ENCODE assay signal across 9 cellular contexts in genomic region chr10:131311661-131312260, GRCh38. TPM values are rescaled to one million over a fixed set of nuclear protein-coding genes. Genes with fewer than 3 reads are reported as not detected.
DNase-seq lines count a peak whose midpoint lies in the region; ATAC-seq and TF ChIP-seq lines count a peak whose summit lies in the region.
"Had no signal": no experiment of that assay in that cellular context is flagged by ENCODE, and none has a peak within 500 bp of the region (broad histone marks: within the 10 kb centered on the region; RNA-seq: fewer than 3 reads in every experiment).

TSS of gene TCERG1L (minus strand) at chr10:131311721. CDS start at chr10:131311635, 86 bp downstream.

- H3K4me2 ChIP-seq in IMR-90 (ENCODE audit: low read depth, low read length), result no peak within 1 kb of the TSS

- H3K4me3 Mint-ChIP-seq in CD4-positive, CD25-positive, alpha-beta regulatory T cell, result peak within 1 kb of the TSS; percentile 23 to 64 (median 42)
- H3K4me3 Mint-ChIP-seq in naive thymus-derived CD4-positive, alpha-beta T cell, result peak within 1 kb of the TSS; percentile 14 to 76 (median 61)

- H3K27me3 ChIP-seq in CD4-positive, CD25-positive, alpha-beta regulatory T cell (ENCODE audit: control insufficient read depth, insufficient read depth, low read length), result peaks cover 9% of the 10 kb centered on the region
- H3K27me3 ChIP-seq in IMR-90 (ENCODE audit: control insufficient read depth, insufficient read depth, low read length), result no peaks in the 10 kb centered on the region
- H3K27me3 ChIP-seq in ascending aorta, result peaks cover 11% of the 10 kb centered on the region
- no peaks in the 10 kb centered on the region for H3K27me3 ChIP-seq in naive thymus-derived CD4-positive, alpha-beta T cell (ENCODE audit: control insufficient read depth in 2 of 2, insufficient read depth in 2 of 2, low read length in 2 of 2)

- H3K36me3 ChIP-seq in CD4-positive, CD25-positive, alpha-beta regulatory T cell (ENCODE audit: control insufficient read depth, insufficient read depth, low read length), result no peaks in the 10 kb centered on the region
- H3K36me3 ChIP-seq in IMR-90 (ENCODE audit: control insufficient read depth, insufficient read depth, low read length) (no peaks in the 10 kb centered on the region), ascending aorta (no peaks in the 10 kb centered on the region)
- H3K36me3 ChIP-seq in naive thymus-derived CD4-positive, alpha-beta T cell (ENCODE audit: control insufficient read depth in 2 of 3, insufficient read depth in 3 of 3, low read length in 3 of 3), result no peaks in the 10 kb centered on the region

- intact Hi-C loops in IMR-90 (cut with micrococcal nuclease), result no loop called here
- intact Hi-C loops in ascending aorta (cut with DNase I), result no loop called here
- intact Hi-C loops in naive thymus-derived CD4-positive, alpha-beta T cell (cut with micrococcal nuclease), result loop anchor here in 1 of 2 donors (10.0 kb wide), 1 partner anchor 217 kb away; no protein-coding TSS in a partner anchor
- intact Hi-C loops in head of caudate nucleus (cut with DNase I), result no loop called here

- TF ChIP-seq RAD21 in IMR-90 (IDR thresholded peaks at IDR 0.05; ENCODE audit: low read length), result no peak

- no peak within 1 kb of the TSS for H4K8ac ChIP-seq in IMR-90 (ENCODE audit: low read depth in 2 of 2, low read length in 2 of 2)

- no peak within 1 kb of the TSS for H3K4me3 ChIP-seq in CD4-positive, CD25-positive, alpha-beta regulatory T cell (ENCODE audit: low read depth, low read length)
- H3K4me3 ChIP-seq in IMR-90 (ENCODE audit: insufficient read depth, low read depth, low read length) (no peak within 1 kb of the TSS), ascending aorta (peak within 1 kb of the TSS; percentile 26 to 32)
- H3K4me3 ChIP-seq in naive thymus-derived CD4-positive, alpha-beta T cell (ENCODE audit: low read length), result no peak within 1 kb of the TSS

- no peak within 1 kb of the TSS for H4K5ac ChIP-seq in IMR-90 (ENCODE audit: low read depth, low read length)

- H3K79me1 ChIP-seq in IMR-90 (ENCODE audit: low read depth in 1 of 2, low read length in 2 of 2), result no peaks in the 10 kb centered on the region

- H3K9me1 ChIP-seq in IMR-90 (ENCODE audit: insufficient read depth, low read length), result no peaks in the 10 kb centered on the region

- H3K27ac Mint-ChIP-seq in CD4-positive, CD25-positive, alpha-beta regulatory T cell, result no peak within 1 kb of the TSS
- no peak within 1 kb of the TSS for H3K27ac Mint-ChIP-seq in naive thymus-derived CD4-positive, alpha-beta T cell

- H3K9me3 ChIP-seq in CD4-positive, CD25-positive, alpha-beta regulatory T cell (ENCODE audit: control insufficient read depth in 2 of 2, low read length in 2 of 2), result no peaks in the 10 kb centered on the region
- H3K9me3 ChIP-seq in IMR-90 (ENCODE audit: control insufficient read depth, insufficient read depth, low read length) (peaks cover 18% of the 10 kb centered on the region), ascending aorta (no peaks in the 10 kb centered on the region)
- H3K9me3 ChIP-seq in naive thymus-derived CD4-positive, alpha-beta T cell (ENCODE audit: control insufficient read depth in 2 of 3, low read length in 3 of 3), result no peaks in the 10 kb centered on the region

- no peaks in the 10 kb centered on the region for H3K36me3 Mint-ChIP-seq in CD4-positive, CD25-positive, alpha-beta regulatory T cell
- H3K36me3 Mint-ChIP-seq in naive thymus-derived CD4-positive, alpha-beta T cell, result no peaks in the 10 kb centered on the region

- no peak within 1 kb of the TSS for H3K56ac ChIP-seq in IMR-90 (ENCODE audit: extremely low read depth, insufficient read depth, low read length)

- peaks cover 5% of the 10 kb centered on the region for H3K4me1 ChIP-seq in CD4-positive, CD25-positive, alpha-beta regulatory T cell (ENCODE audit: control insufficient read depth, insufficient read depth, low read length, poor library complexity, severe bottlenecking)
- no peaks in the 10 kb centered on the region for H3K4me1 ChIP-seq in IMR-90 (ENCODE audit: control insufficient read depth, insufficient read depth, low read length)
- H3K4me1 ChIP-seq in ascending aorta, result no peaks in the 10 kb centered on the region
- H3K4me1 ChIP-seq in naive thymus-derived CD4-positive, alpha-beta T cell (ENCODE audit: control insufficient read depth in 2 of 2, insufficient read depth in 2 of 2, low read length in 2 of 2), result peaks cover 0 to 4% of the 10 kb centered on the region in 2 donors

- peak within 1 kb of the TSS; percentile 11 for H2AFZ ChIP-seq in IMR-90 (replicated peaks; ENCODE audit: low read length, poor library complexity)

- CTCF ChIA-PET in IMR-90 (lab: Yijun Ruan, JAX), result no interaction called here
- CTCF ChIA-PET in naive thymus-derived CD4-positive, alpha-beta T cell (lab: Charles Lee), result no interaction called here

- H3K9me3 Mint-ChIP-seq in CD4-positive, CD25-positive, alpha-beta regulatory T cell, result no peaks in the 10 kb centered on the region
- H3K9me3 Mint-ChIP-seq in naive thymus-derived CD4-positive, alpha-beta T cell, result peaks cover 0 to 5% (median 0%) of the 10 kb centered on the region in 11 donors

- no peak within 1 kb of the TSS for H3K27ac ChIP-seq in CD4-positive, CD25-positive, alpha-beta regulatory T cell (ENCODE audit: insufficient read depth, low read length, poor library complexity, severe bottlenecking)
- no peak within 1 kb of the TSS for H3K27ac ChIP-seq in IMR-90 (ENCODE audit: insufficient read depth, low read length)
- H3K27ac ChIP-seq in ascending aorta, result no peak within 1 kb of the TSS
- H3K27ac ChIP-seq in naive thymus-derived CD4-positive, alpha-beta T cell (ENCODE audit: low read depth, low read length), result no peak within 1 kb of the TSS

- H2BK120ac ChIP-seq in IMR-90 (ENCODE audit: low read depth, low read length), result no peak within 1 kb of the TSS

- H3K18ac ChIP-seq in IMR-90 (ENCODE audit: low read depth, low read length), result no peak within 1 kb of the TSS

- H2BK20ac ChIP-seq in IMR-90 (ENCODE audit: low read depth, low read length), result no peak within 1 kb of the TSS

- DNase-seq in CD4-positive, CD25-positive, alpha-beta regulatory T cell, result peak in 1 of 3 donors; percentile 2
- DNase-seq in IMR-90 (no peak), ascending aorta (ENCODE audit: low spot score in 2 of 2) (no peak), mucosa of gallbladder (ENCODE audit: low spot score) (no peak), SW 1271 (lab: John Stamatoyannopoulos, UW) (no peak), C1 segment of cervical spinal cord (lab: John Stamatoyannopoulos, UW) (no peak), head of caudate nucleus (no peak)
- DNase-seq in naive thymus-derived CD4-positive, alpha-beta T cell, result peak in 1 of 9 donors; percentile 28
- DNase-seq: left ventricle myocardium superior had no signal

- no peak within 1 kb of the TSS for H3K23ac ChIP-seq in IMR-90 (ENCODE audit: low read depth, low read length)

- POLR2A ChIA-PET in IMR-90 (lab: Charles Lee; ENCODE audit: unreplicated experiment), result no interaction called here
- POLR2A ChIA-PET in naive thymus-derived CD4-positive, alpha-beta T cell (lab: Charles Lee), result no interaction called here

- no peak within 1 kb of the TSS for H2AK9ac ChIP-seq in IMR-90 (replicated peaks; ENCODE audit: low read depth, low read length, poor library complexity)

- H2BK5ac ChIP-seq in IMR-90 (ENCODE audit: low read depth, low read length, poor library complexity, severe bottlenecking), result no peak within 1 kb of the TSS

- H4K20me1 ChIP-seq in IMR-90 (ENCODE audit: insufficient read depth, low read length), result no peaks in the 10 kb centered on the region

- H3K27me3 Mint-ChIP-seq in CD4-positive, CD25-positive, alpha-beta regulatory T cell, result peaks cover 48% of the 10 kb centered on the region
- H3K27me3 Mint-ChIP-seq in naive thymus-derived CD4-positive, alpha-beta T cell, result peaks cover 17 to 63% (median 56%) of the 10 kb centered on the region in 5 donors

- H2AK5ac ChIP-seq in IMR-90 (ENCODE audit: low read depth, low read length), result no peak within 1 kb of the TSS

- TF ChIP-seq CTCF in IMR-90 (conservative IDR thresholded peaks at IDR 0.05; ENCODE audit: low read depth, low read length) (no peak), ascending aorta (IDR thresholded peaks at IDR 0.05) (no peak)

- 4% methylated on average over 22 of the region's 89 CpGs; no CpG with 5 or more reads in 1 of the 2 experiments for WGBS in IMR-90 (ENCODE audit: extremely low coverage in 2 of 2, insufficient read length in 1 of 2), 2 experiments

- H3K14ac ChIP-seq in IMR-90 (replicated peaks; ENCODE audit: low read depth, low read length), result no peak within 1 kb of the TSS

- dilution Hi-C loops in IMR-90 (cut with HindIII; ENCODE audit: low sequenced_read_pairs, unreplicated experiment), result no loop called here

- no peak within 1 kb of the TSS for H4K91ac ChIP-seq in IMR-90 (ENCODE audit: insufficient read depth, low read depth, low read length)

- H3K9ac ChIP-seq in IMR-90 (ENCODE audit: low read depth, low read length), result no peak within 1 kb of the TSS

- H2BK15ac ChIP-seq in IMR-90 (ENCODE audit: low read depth, low read length), result no peak within 1 kb of the TSS

- ATAC-seq in CD4-positive, CD25-positive, alpha-beta regulatory T cell (ENCODE audit: low read depth in 2 of 2), result no peak
- ATAC-seq in IMR-90 (ENCODE audit: low read depth), result no peak
- ATAC-seq in naive thymus-derived CD4-positive, alpha-beta T cell, result peak; percentile 44
- ATAC-seq: left ventricle myocardium superior had no signal

- in situ Hi-C loops in IMR-90 (cut with MboI; ENCODE audit: low sequenced_read_pairs), result no loop called here

- no peak within 1 kb of the TSS for H3K4ac ChIP-seq in IMR-90 (ENCODE audit: low read depth, low read length)

- TF ChIP-seq POLR2A in IMR-90 (IDR thresholded peaks at IDR 0.05; ENCODE audit: low read depth, low read length), result no peak

- peaks cover 0 to 10% (median 3%) of the 10 kb centered on the region in 4 donors for H3K4me1 Mint-ChIP-seq in CD4-positive, CD25-positive, alpha-beta regulatory T cell
- peaks cover 1 to 16% (median 10%) of the 10 kb centered on the region in 7 donors for H3K4me1 Mint-ChIP-seq in naive thymus-derived CD4-positive, alpha-beta T cell

- no TSS peak for BruUV-seq in IMR-90 (replicated peaks; lab: Mats Ljungman, UMichigan)

TF ChIP-seq in IMR-90, 13 proteins besides CTCF, POLR2A, EP300 and RAD21 (continues in another document):
- TF ChIP-seq BHLHE40 (IDR thresholded peaks at IDR 0.05; ENCODE audit: low read depth, low read length), result no peak
- TF ChIP-seq FOS (IDR thresholded peaks at IDR 0.05; ENCODE audit: low read depth, low read length), result no peak
- TF ChIP-seq CEBPB (IDR thresholded peaks at IDR 0.05; ENCODE audit: low read depth, low read length), result no peak
- no peak for TF ChIP-seq NFE2L2 (IDR thresholded peaks at IDR 0.05; ENCODE audit: low read depth, low read length)

RNA-seq across cellular contexts. Expression of gene TCERG1L, which starts in this region (rescaled TPM):
- not detected for total RNA-seq in CD4-positive, CD25-positive, alpha-beta regulatory T cell
- not detected for polyA plus RNA-seq in CD4-positive, CD25-positive, alpha-beta regulatory T cell
- total RNA-seq in IMR-90 (2012; rRNA removed) (not detected in 2 replicates), ascending aorta (not detected), mucosa of gallbladder (not detected)
- polyA plus RNA-seq in IMR-90 (2012; rRNA removed), result not detected in 2 replicates
- not detected in 2 replicates for polyA plus RNA-seq in IMR-90 (2012; cell fraction: cytosol; rRNA removed)
- polyA plus RNA-seq in IMR-90 (2012; cell fraction: nucleus; rRNA removed; ENCODE audit: low replicate concordance), result not detected in 2 replicates
- under 1 TPM in 3 of 5 experiments, not detected in 2; 0.11 to 0.42 (median 0.39) TPM for total RNA-seq in naive thymus-derived CD4-positive, alpha-beta T cell
- not detected for polyA plus RNA-seq in naive thymus-derived CD4-positive, alpha-beta T cell
- total RNA-seq: left ventricle myocardium superior had no signal

Comparison
In these comparisons a context has a peak if more than half of its experiments do, and no peak if none do; other contexts are left out.
1. Peak in ATAC-seq in naive thymus-derived CD4-positive, alpha-beta T cell; RNA of the gene not detected or under 1 TPM.
2. H3K4me3 ChIP-seq: peak in ascending aorta (2 of 2); none in CD4-positive, CD25-positive, alpha-beta regulatory T cell (single experiment), IMR-90 (single experiment) and naive thymus-derived CD4-positive, alpha-beta T cell (single experiment).